22 cellular contexts compared by ENCODE assay signal in genomic region chr3:186142556-186142955, GRCh38. TPM values are rescaled to one million over a fixed set of nuclear protein-coding genes. Genes with fewer than 3 reads are reported as not detected.
DNase-seq lines count a peak whose midpoint lies in the region; ATAC-seq and TF ChIP-seq lines count a peak whose summit lies in the region.
"Had no signal": no experiment of that assay in that cellular context is flagged by ENCODE, and none has a peak within 500 bp of the region (broad histone marks: within the 10 kb centered on the region; RNA-seq: fewer than 3 reads in every experiment).

No MANE protein-coding gene starts in this region.

- no peak overlapping the region for H3K4me2 ChIP-seq in Karpas-422 (ENCODE audit: low read depth, low read length, poor library complexity, severe bottlenecking)

- 0 out of 2 replicates have a peak, but pooled peaks cover 3% of the 10 kb centered on the region for H3K27me3 ChIP-seq in Karpas-422 (ENCODE audit: low read length)
- H3K27me3 ChIP-seq: gastrocnemius medialis, neutrophil, suprapubic skin, uterus had no signal

- no peak for TF ChIP-seq CTCF in lower leg skin (IDR thresholded peaks at IDR 0.05)

- H3K4me1 ChIP-seq in Karpas-422 (ENCODE audit: low read length), result no peaks in the 10 kb centered on the region
- H3K4me1 ChIP-seq: gastrocnemius medialis, uterus had no signal

- peak overlapping the region; percentile 55 for H3K27ac ChIP-seq in cingulate gyrus (ENCODE audit: low read depth, low read length)
- H3K27ac ChIP-seq in temporal lobe (ENCODE audit: low read depth, low read length), result peak overlapping the region; percentile 33
- no peak overlapping the region for H3K27ac ChIP-seq in Karpas-422 (ENCODE audit: low read length)
- H3K27ac ChIP-seq: gastrocnemius medialis, neutrophil, suprapubic skin, uterus had no signal

- H3K9me3 ChIP-seq in Karpas-422 (ENCODE audit: low read length), result no peaks in the 10 kb centered on the region
- H3K9me3 ChIP-seq: gastrocnemius medialis, neutrophil, suprapubic skin, uterus had no signal

- DNase-seq in HS-5 (ENCODE audit: low read depth) (peak; percentile 33), NCI-H524 treated with DMSO at 0.1 percent for 48 hours (lab: John Stamatoyannopoulos, UW) (peak; percentile 46), lower leg skin (ENCODE audit: low spot score in 2 of 2) (no peak), Karpas-422 (no peak)
- DNase-seq: activated naive CD4-positive, alpha-beta T cell treated with anti-CD3 and anti-CD28 coated beads for 36 hours; activated T-cell treated with anti-CD3 and anti-CD28 coated beads, Interleukin-2, amount 50 U/mL, for 48 hours; CD8-positive, alpha-beta memory T cell; DMS79; effector CD8-positive, alpha-beta T cell; erythroblast; gastrocnemius medialis; KG1; NCI-H1092 treated with DMSO at 0.1 percent for 48 hours; NCI-H526 treated with DMSO at 0.1 percent for 48 hours; stimulated activated CD4-positive, alpha-beta T cell treated with anti-CD3 and anti-CD28 coated beads, Interleukin-2, amount 100 ng/mL, for 24 hours; uterus had no signal

- H3K4me3 ChIP-seq in lower leg skin (ENCODE audit: low read depth, poor library complexity, severe bottlenecking) (no peak overlapping the region), Karpas-422 (ENCODE audit: low read length) (no peak overlapping the region)
- H3K4me3 ChIP-seq: gastrocnemius medialis, suprapubic skin, uterus had no signal

- ATAC-seq in HG03196 (IDR thresholded peaks at IDR 0.05; ENCODE audit: unreplicated experiment), result no peak
- ATAC-seq: gastrocnemius medialis; stimulated activated effector memory CD8-positive, alpha-beta T cell treated with anti-CD3 and anti-CD28 coated beads, Interleukin-12 subunit alpha, Interleukin-12 subunit beta, amount 100 ng/mL, for 72 hours had no signal

- intact Hi-C loops in lower leg skin (cut with DNase I; ENCODE audit: low total_unique reads), result no loop called here

- H3K36me3 ChIP-seq in Karpas-422 (ENCODE audit: insufficient read depth, low read length), result no peaks in the 10 kb centered on the region
- H3K36me3 ChIP-seq: gastrocnemius medialis, suprapubic skin, uterus had no signal

- H3K79me2 ChIP-seq in Karpas-422 (ENCODE audit: low read length), result no peaks in the 10 kb centered on the region

- no peaks in the 10 kb centered on the region for H3K9me2 ChIP-seq in Karpas-422 (replicated peaks; ENCODE audit: insufficient read depth, low read length)

- no peak overlapping the region for H3K9ac ChIP-seq in Karpas-422 (ENCODE audit: low read length)

- H4K20me1 ChIP-seq in Karpas-422 (ENCODE audit: insufficient read depth, low read depth, low read length), result no peaks in the 10 kb centered on the region

- no peak overlapping the region for H2AFZ ChIP-seq in Karpas-422 (ENCODE audit: low read length)

- TF ChIP-seq POLR2A in lower leg skin (IDR thresholded peaks at IDR 0.05), result no peak

RNA-seq across cellular contexts. Expression of gene ETV5, which starts 33.7 kb away (rescaled TPM):
- total RNA-seq in temporal lobe (28.8 TPM), lower leg skin (10 to 100 TPM in 1 of 4 donors, 1 to 10 TPM in 3; 8.1 to 15.3 (median 9.7) TPM)
- total RNA-seq in Karpas-422 (2014; rRNA removed; shearing (Covaris generic); ENCODE audit: low replicate concordance), result 85.1 and 111 TPM in 2 replicates

Comparison
In these comparisons a context has a peak if more than half of its experiments do, and no peak if none do; other contexts are left out.
1. DNase-seq: peak in HS-5 (single experiment) and NCI-H524 treated with DMSO at 0.1 percent for 48 hours (single experiment); none in lower leg skin (0 of 2) and Karpas-422 (single experiment).